ENCODE assay signal across 21 cellular contexts in the genomic region with DNA sequence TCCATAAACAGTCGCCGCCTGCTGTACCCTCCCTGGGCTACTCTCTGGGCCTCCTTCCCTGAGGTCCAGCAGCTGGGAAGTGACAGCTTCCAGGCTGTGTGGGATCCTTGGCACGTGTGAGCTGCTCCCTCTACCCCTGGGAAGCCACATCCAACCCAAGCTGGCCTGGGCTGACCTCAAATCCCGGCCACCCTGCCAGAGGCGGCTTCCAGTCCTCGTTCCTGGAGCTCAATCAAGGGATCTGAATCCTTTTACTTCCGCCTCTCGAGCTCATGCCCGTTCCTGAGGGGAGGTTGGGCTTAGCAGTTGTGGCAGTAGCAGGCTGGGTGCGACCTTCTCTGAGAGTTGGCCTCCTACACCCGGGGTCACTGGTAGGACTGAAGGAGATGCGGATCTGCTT.
A peak's percentile ranks its signal among the peaks of the same experiment; 100 is the strongest.
DNase-seq lines count a peak whose midpoint lies in the region; FAIRE-seq lines count a peak whose summit lies in the region.
"Had no signal": no experiment of that assay in that cellular context is flagged by ENCODE, and none has a peak within 500 bp of the region (broad histone marks: within the 10 kb centered on the region; RNA-seq: fewer than 3 reads in every experiment).

No MANE protein-coding gene starts in this region.

- H3K14ac ChIP-seq in neuronal stem cell (ENCODE audit: low read length), result no peak overlapping the region

- H3K4me3 ChIP-seq in neuronal stem cell (ENCODE audit: low read length in 2 of 2), result peak overlapping the region in 1 of 2 donors; percentile 59
- H3K4me3 ChIP-seq: HAP-1 had no signal

- H2BK120ac ChIP-seq in neuronal stem cell (ENCODE audit: low read depth, low read length), result no peak overlapping the region

- H2AFZ ChIP-seq in neuronal stem cell (ENCODE audit: low read length), result no peak overlapping the region

- H3K27me3 ChIP-seq in neuronal stem cell (ENCODE audit: control insufficient read depth in 3 of 3, insufficient read depth in 3 of 3, low read depth in 1 of 3, low read length in 3 of 3), result peaks cover 0 to 9% (median 2%) of the 10 kb centered on the region in 3 experiments
- H3K27me3 ChIP-seq: BE2C had no signal

- no peaks in the 10 kb centered on the region for H3K36me3 ChIP-seq in neuronal stem cell (replicated peaks in 1 of 2; ENCODE audit: control insufficient read depth in 2 of 2, insufficient read depth in 2 of 2, low read length in 2 of 2)
- H3K36me3 ChIP-seq: BE2C, HAP-1 had no signal

- no peak overlapping the region for H2BK15ac ChIP-seq in neuronal stem cell (ENCODE audit: low read length)

- no peak overlapping the region for H3K4me2 ChIP-seq in neuronal stem cell (ENCODE audit: insufficient read depth, low read length, poor library complexity, severe bottlenecking)

- DNase-seq in activated effector memory CD4-positive, alpha-beta T cell treated with anti-CD3 and anti-CD28 coated beads, Interleukin-2, amount 50 U/mL, for 16 hours, result peak; percentile 45
- no peak for DNase-seq in activated effector memory CD4-positive, alpha-beta T cell treated with Interleukin-2 at 50 U/mL for 16 hours
- peak; percentile 27 for DNase-seq in islet precursor cell
- no peak for DNase-seq in neuronal stem cell (ENCODE audit: low spot score)
- DNase-seq in SW 1271 (lab: John Stamatoyannopoulos, UW), result no peak
- DNase-seq in T-helper 2 cell treated with Interferon-gamma antibody and Interleukin-4, amounts not matched to agents 5 μg/mL and 100 μg/mL, for 36 hours (ENCODE audit: low spot score), result no peak
- DNase-seq in RCC 7860 (ENCODE audit: low spot score), result no peak
- no peak for DNase-seq in foreskin melanocyte
- DNase-seq: BE2C; Caco-2; CD4-positive, CD25-positive, alpha-beta regulatory T cell; DMS153; GDM1; NCI-H1417; NCI-H187 treated with DMSO at 0.1 percent for 48 hours; NCI-H2227 treated with DMSO at 0.1 percent for 48 hours; NCI-H510A treated with DMSO at 0.1 percent for 48 hours; NCI-H774; SIG-M5 had no signal

- peak overlapping the region; percentile 25 for H2BK12ac ChIP-seq in neuronal stem cell (ENCODE audit: low read length)

- H3K9ac ChIP-seq in neuronal stem cell (ENCODE audit: low read depth, low read length, poor library complexity), result no peak overlapping the region

- peak overlapping the region; percentile 15 for H2AK5ac ChIP-seq in neuronal stem cell (ENCODE audit: low read depth, low read length)

- H3K36me3 Mint-ChIP-seq in T-helper 2 cell treated with Interferon-gamma antibody and Interleukin-4, amounts not matched to agents 5 μg/mL and 100 μg/mL, for 36 hours (ENCODE audit: low read depth), result no peaks in the 10 kb centered on the region
- H3K36me3 Mint-ChIP-seq: CD4-positive, CD25-positive, alpha-beta regulatory T cell had no signal

- H3K18ac ChIP-seq in neuronal stem cell (ENCODE audit: low read length), result peak overlapping the region; percentile 72

- H4K8ac ChIP-seq in neuronal stem cell (ENCODE audit: low read depth, low read length), result no peak overlapping the region

- H2BK5ac ChIP-seq in neuronal stem cell (ENCODE audit: low read length), result no peak overlapping the region

- H3K23ac ChIP-seq in neuronal stem cell (ENCODE audit: low read depth, low read length, poor library complexity), result peak overlapping the region; percentile 40

- H4K91ac ChIP-seq in neuronal stem cell (ENCODE audit: low read depth, low read length, poor library complexity), result no peak overlapping the region

- no peak overlapping the region for H3K4ac ChIP-seq in neuronal stem cell (ENCODE audit: low read length)

- no peaks in the 10 kb centered on the region for H3K4me1 Mint-ChIP-seq in T-helper 2 cell treated with Interferon-gamma antibody and Interleukin-4, amounts not matched to agents 5 μg/mL and 100 μg/mL, for 36 hours (ENCODE audit: low read depth)
- H3K4me1 Mint-ChIP-seq: CD4-positive, CD25-positive, alpha-beta regulatory T cell had no signal

- no peaks in the 10 kb centered on the region for H3K79me1 ChIP-seq in neuronal stem cell (ENCODE audit: low read depth, low read length)

- no peak overlapping the region for H3K4me3 Mint-ChIP-seq in T-helper 2 cell treated with Interferon-gamma antibody and Interleukin-4, amounts not matched to agents 5 μg/mL and 100 μg/mL, for 36 hours
- H3K4me3 Mint-ChIP-seq: CD4-positive, CD25-positive, alpha-beta regulatory T cell had no signal

- H3K4me1 ChIP-seq in neuronal stem cell (ENCODE audit: control insufficient read depth in 2 of 2, insufficient read depth in 1 of 2, low read depth in 1 of 2, low read length in 2 of 2), result peaks cover 0 to 7% of the 10 kb centered on the region in 2 donors
- H3K4me1 ChIP-seq: BE2C, Caco-2, HAP-1 had no signal

- no peaks in the 10 kb centered on the region for H3K9me3 Mint-ChIP-seq in T-helper 2 cell treated with Interferon-gamma antibody and Interleukin-4, amounts not matched to agents 5 μg/mL and 100 μg/mL, for 36 hours

- no peaks in the 10 kb centered on the region for H3K27me3 Mint-ChIP-seq in T-helper 2 cell treated with Interferon-gamma antibody and Interleukin-4, amounts not matched to agents 5 μg/mL and 100 μg/mL, for 36 hours (ENCODE audit: low read depth)
- H3K27me3 Mint-ChIP-seq: CD4-positive, CD25-positive, alpha-beta regulatory T cell had no signal

- WGBS in neuronal stem cell (ENCODE audit: extremely low coverage in 2 of 2, insufficient read length in 2 of 2, insufficient replicate concordance in 1 of 2), 2 donors, result no CpG with 5 or more reads among the region's 12 CpGs

- H3K27ac Mint-ChIP-seq in T-helper 2 cell treated with Interferon-gamma antibody and Interleukin-4, amounts not matched to agents 5 μg/mL and 100 μg/mL, for 36 hours, result no peak overlapping the region
- H3K27ac Mint-ChIP-seq: CD4-positive, CD25-positive, alpha-beta regulatory T cell had no signal

- no peak overlapping the region for H3K27ac ChIP-seq in neuronal stem cell (replicated peaks; ENCODE audit: low read length)

- peaks cover 0 to 2% of the 10 kb centered on the region in 2 donors for H3K9me3 ChIP-seq in neuronal stem cell (replicated peaks in 1 of 2; ENCODE audit: control insufficient read depth in 2 of 2, insufficient read depth in 1 of 2, low read depth in 1 of 2, low read length in 2 of 2)
- H3K9me3 ChIP-seq: BE2C, Caco-2, HAP-1 had no signal

- no peak for FAIRE-seq in RCC 7860 (lab: Jason Lieb, UNC)
- FAIRE-seq: A204.1 had no signal

Comparison
In these comparisons a context has a peak if more than half of its experiments do, and no peak if none do; other contexts are left out.
1. DNase-seq: peak in activated effector memory CD4-positive, alpha-beta T cell treated with anti-CD3 and anti-CD28 coated beads, Interleukin-2, amount 50 U/mL, for 16 hours (single experiment) and islet precursor cell (single experiment); none in activated effector memory CD4-positive, alpha-beta T cell treated with Interleukin-2 at 50 U/mL for 16 hours (single experiment), neuronal stem cell (single experiment), SW 1271 (0 of 2), T-helper 2 cell treated with Interferon-gamma antibody and Interleukin-4, amounts not matched to agents 5 μg/mL and 100 μg/mL, for 36 hours (single experiment), RCC 7860 (single experiment) and foreskin melanocyte (single experiment).